16 cellular contexts compared by ENCODE assay signal in genomic region chrX:17976955-17977354, GRCh38.
DNase-seq lines count a peak whose midpoint lies in the region; ATAC-seq and TF ChIP-seq lines count a peak whose summit lies in the region.
"Had no signal": no experiment of that assay in that cellular context is flagged by ENCODE, and none has a peak within 500 bp of the region (broad histone marks: within the 10 kb centered on the region; RNA-seq: fewer than 3 reads in every experiment).

No MANE protein-coding gene starts in this region.

- TF ChIP-seq CTCF in osteoblast (IDR thresholded peaks at IDR 0.05; ENCODE audit: extremely low read depth, low read depth, low read length) = no peak

- ATAC-seq in SK-N-SH treated with all-trans-retinoic acid at 6 μM for 48 hours = no peak
- ATAC-seq: A549; CD8-positive, alpha-beta T cell had no signal

- H2AFZ ChIP-seq in osteoblast (ENCODE audit: low read length) = no peak overlapping the region

- DNase-seq in DMS79 treated with DMSO at 0.1 percent for 48 hours (lab: John Stamatoyannopoulos, UW) (peak; percentile 0), DMS79 (lab: John Stamatoyannopoulos, UW) (no peak), NCI-H2029 treated with DMSO at 0.1 percent for 48 hours (lab: John Stamatoyannopoulos, UW) (peak; percentile 10), NCI-H2029 (lab: John Stamatoyannopoulos, UW) (no peak), osteoblast (ENCODE audit: insufficient read length, low spot score, missing footprints) (peak; percentile 58)
- DNase-seq: AML-193; Caco-2; Calu3; CD4-positive, alpha-beta T cell; CD8-positive, alpha-beta T cell; GF-D8 had no signal

- no peaks in the 10 kb centered on the region for H3K27me3 ChIP-seq in osteoblast (ENCODE audit: insufficient read depth, low read length)

- H3K9me3 ChIP-seq in osteoblast (ENCODE audit: low read depth, low read length) = no peaks in the 10 kb centered on the region
- H3K9me3 ChIP-seq: A549, Caco-2 had no signal

- H4K20me1 ChIP-seq in osteoblast (ENCODE audit: insufficient read depth, low read length) = no peaks in the 10 kb centered on the region

- no peaks in the 10 kb centered on the region for H3K36me3 ChIP-seq in osteoblast (ENCODE audit: insufficient read depth, low read length)
- H3K36me3 ChIP-seq: BLaER1 treated with 17β-estradiol and CSF1 and Interleukin-3, amounts not matched to agents 10 nM and 100 nM had no signal

- H3K79me2 ChIP-seq in osteoblast (ENCODE audit: insufficient read depth, low read length) = no peaks in the 10 kb centered on the region

- H3K4me3 ChIP-seq in osteoblast (ENCODE audit: insufficient read depth, low read length) = no peak overlapping the region
- H3K4me3 ChIP-seq: A549; BLaER1 treated with 17β-estradiol and CSF1 and Interleukin-3, amounts not matched to agents 10 nM and 100 nM had no signal

- no peaks in the 10 kb centered on the region for H3K4me1 ChIP-seq in osteoblast (ENCODE audit: insufficient read depth, low read length)
- H3K4me1 ChIP-seq: A549; BLaER1 treated with 17β-estradiol and CSF1 and Interleukin-3, amounts not matched to agents 10 nM and 100 nM; Caco-2 had no signal

- no peak overlapping the region for H3K4me2 ChIP-seq in osteoblast (ENCODE audit: insufficient read depth, low read length)
- H3K4me2 ChIP-seq: A549; BLaER1 treated with 17β-estradiol and CSF1 and Interleukin-3, amounts not matched to agents 10 nM and 100 nM had no signal

- no peak overlapping the region for H3K27ac ChIP-seq in osteoblast (ENCODE audit: low read depth, low read length)
- H3K27ac ChIP-seq: 22Rv1; A549; BLaER1 treated with 17β-estradiol and CSF1 and Interleukin-3, amounts not matched to agents 10 nM and 100 nM; C4-2B had no signal

TF ChIP-seq in SK-N-SH treated with all-trans-retinoic acid at 6 μM for 48 hours, 23 proteins besides CTCF, POLR2A, EP300 and RAD21:
- TF ChIP-seq SNAI2 (CRISPR knock-in tag; IDR thresholded peaks at IDR 0.05) (no peak), ISL1 (CRISPR knock-in tag; IDR thresholded peaks at IDR 0.05) (no peak), POU6F1 (CRISPR knock-in tag; IDR thresholded peaks at IDR 0.05; ENCODE audit: borderline replicate concordance, low read depth) (no peak), BACH2 (CRISPR knock-in tag; IDR thresholded peaks at IDR 0.05; ENCODE audit: borderline replicate concordance) (no peak), PATZ1 (CRISPR knock-in tag; IDR thresholded peaks at IDR 0.05; ENCODE audit: borderline replicate concordance) (no peak)

Comparison
In these comparisons a context has a peak if more than half of its experiments do, and no peak if none do; other contexts are left out.
1. DNase-seq: peak in DMS79 treated with DMSO at 0.1 percent for 48 hours (single experiment), NCI-H2029 treated with DMSO at 0.1 percent for 48 hours (single experiment) and osteoblast (single experiment); none in DMS79 (single experiment) and NCI-H2029 (single experiment).